8 cellular contexts compared by ENCODE assay signal in genomic region chr20:35991142-35991771, GRCh38. TPM values are rescaled to one million over a fixed set of nuclear protein-coding genes. Genes with fewer than 3 reads are reported as not detected.
DNase-seq lines count a peak whose midpoint lies in the region; ATAC-seq and TF ChIP-seq lines count a peak whose summit lies in the region.

No MANE protein-coding gene starts in this region.

- ATAC-seq in HG02571 (IDR thresholded peaks at IDR 0.05; ENCODE audit: unreplicated experiment), result no peak
- ATAC-seq in GM18502 (IDR thresholded peaks at IDR 0.05; ENCODE audit: poor library complexity, unreplicated experiment), result no peak
- ATAC-seq in sciatic nerve, result no peak

- H3K4me3 ChIP-seq in MG63 (no peak overlapping the region), astrocyte of the spinal cord (ENCODE audit: low read depth, low read length) (no peak overlapping the region)

- TF ChIP-seq CTCF in astrocyte of the spinal cord (IDR thresholded peaks at IDR 0.05; ENCODE audit: low read depth, low read length), result peak; percentile 59

- intact Hi-C loops in sciatic nerve (cut with DNase I), result loop anchor here (5.0 kb wide), 1 partner anchor 206 kb away; no protein-coding TSS in a partner anchor

- H3K9me3 ChIP-seq in MG63, result no peaks in the 10 kb centered on the region

- DNase-seq in EH (ENCODE audit: low read depth), result peak; percentile 41
- DNase-seq in MG63, result peak; percentile 29
- peak; percentile 24 for DNase-seq in astrocyte of the spinal cord (ENCODE audit: low read depth, low spot score)
- DNase-seq in lung microvascular endothelial cell (ENCODE audit: low read depth in 2 of 2), result peak; percentile 34 to 62
- DNase-seq in NCI-H146 (lab: John Stamatoyannopoulos, UW), result no peak
- DNase-seq in sciatic nerve (ENCODE audit: low spot score), result no peak

- no peaks in the 10 kb centered on the region; the same call in 1 of the 2 replicates for H3K27me3 ChIP-seq in MG63

- H3K36me3 ChIP-seq in MG63, result no peaks in the 10 kb centered on the region

- in situ Hi-C loops in astrocyte of the spinal cord (cut with HindIII; ENCODE audit: low sequenced_read_pairs), result no loop called here

RNA-seq across cellular contexts. Expression of gene CNBD2, which starts 22.9 kb away (rescaled TPM):
- total RNA-seq in MG63 (2014; rRNA removed; shearing (Covaris generic); ENCODE audit: low replicate concordance), result 3.4 TPM in 1 of 2 replicates, not detected in the other
- total RNA-seq in lung microvascular endothelial cell (3.3 and 5.6 TPM in 2 replicates), sciatic nerve (4.4 TPM)

RNA-seq across cellular contexts. Expression of gene SCAND1, which starts 37.0 kb away (rescaled TPM):
- 29.8 and 79.0 TPM in 2 replicates for total RNA-seq in MG63 (2014; rRNA removed; shearing (Covaris generic); ENCODE audit: low replicate concordance)
- total RNA-seq in lung microvascular endothelial cell, result 79.8 and 88.7 TPM in 2 replicates
- 37.8 TPM for total RNA-seq in sciatic nerve

Comparison
In these comparisons a context has a peak if more than half of its experiments do, and no peak if none do; other contexts are left out.
1. DNase-seq: peak in EH (single experiment), MG63 (single experiment), astrocyte of the spinal cord (single experiment) and lung microvascular endothelial cell (2 of 2); none in NCI-H146 (single experiment) and sciatic nerve (single experiment).